Comparison of ENCODE assay signal across 9 cellular contexts in genomic region chr7:123355576-123356195, GRCh38.
DNase-seq lines count a peak whose midpoint lies in the region; ATAC-seq, FAIRE-seq and TF ChIP-seq lines count a peak whose summit lies in the region.
"Had no signal": no experiment of that assay in that cellular context is flagged by ENCODE, and none has a peak within 500 bp of the region (broad histone marks: within the 10 kb centered on the region; RNA-seq: fewer than 3 reads in every experiment).

No MANE protein-coding gene starts in this region.

- H3K4me3 Mint-ChIP-seq in osteocyte (ENCODE audit: unreplicated experiment), result no peak overlapping the region

- no peaks in the 10 kb centered on the region for H3K4me1 Mint-ChIP-seq in osteocyte (ENCODE audit: unreplicated experiment)

- TF ChIP-seq CTCF in KMS-11 (conservative IDR thresholded peaks at IDR 0.05; ENCODE audit: low read depth, low read length) (0 out of 2 replicates have a peak, but pooled peaks have one; percentile 11), bronchial epithelial cell (IDR thresholded peaks at IDR 0.05; ENCODE audit: insufficient read depth, low read length, severe bottlenecking) (no peak), osteocyte (IDR thresholded peaks at IDR 0.05) (peak; percentile 8)

- no peaks in the 10 kb centered on the region for H3K4me1 ChIP-seq in KMS-11 (ENCODE audit: low read depth, poor library complexity, severe bottlenecking)
- H3K4me1 ChIP-seq: stomach had no signal

- H3K27ac Mint-ChIP-seq in osteocyte (ENCODE audit: unreplicated experiment), result no peak overlapping the region

- no peak overlapping the region for H3K9ac ChIP-seq in KMS-11

- no peak overlapping the region for H3K4me3 ChIP-seq in KMS-11 (IDR thresholded peaks at IDR 0.05; ENCODE audit: insufficient read depth, low read depth, low read length)
- H3K4me3 ChIP-seq in bronchial epithelial cell (ENCODE audit: low read depth, low read length), result no peak overlapping the region
- H3K4me3 ChIP-seq: stomach had no signal

- peak; percentile 62 for ATAC-seq in GM19324 (IDR thresholded peaks at IDR 0.05; ENCODE audit: low FRiP score, unreplicated experiment)
- ATAC-seq: left ventricle myocardium superior had no signal

- no peak for FAIRE-seq in bronchial epithelial cell (lab: Jason Lieb, UNC)

- no peaks in the 10 kb centered on the region for H4K20me1 ChIP-seq in KMS-11 (ENCODE audit: insufficient read depth)

- H3K27ac ChIP-seq in KMS-11, result no peak overlapping the region
- H3K27ac ChIP-seq: stomach had no signal

- H3K27me3 Mint-ChIP-seq in osteocyte (ENCODE audit: unreplicated experiment), result no peaks in the 10 kb centered on the region

- H3K36me3 ChIP-seq in KMS-11 (ENCODE audit: insufficient read depth) (no peaks in the 10 kb centered on the region), bronchial epithelial cell (ENCODE audit: control insufficient read depth, insufficient read depth, low read length) (no peaks in the 10 kb centered on the region)
- H3K36me3 ChIP-seq: stomach had no signal

- no peaks in the 10 kb centered on the region for H3K36me3 Mint-ChIP-seq in osteocyte (ENCODE audit: unreplicated experiment)

- H3K27me3 ChIP-seq in KMS-11 (ENCODE audit: insufficient read depth, low read depth) (no peaks in the 10 kb centered on the region), bronchial epithelial cell (ENCODE audit: control insufficient read depth, insufficient read depth, low read length) (no peaks in the 10 kb centered on the region)
- H3K27me3 ChIP-seq: stomach had no signal

- DNase-seq in bronchial epithelial cell (ENCODE audit: low read depth) (peak; percentile 57), osteocyte (ENCODE audit: extremely low spot score, unreplicated experiment) (no peak), NCI-H2107 (lab: John Stamatoyannopoulos, UW) (no peak), cerebellum (ENCODE audit: low spot score) (no peak)
- DNase-seq in activated CD8-positive, alpha-beta memory T cell treated with anti-CD3 and anti-CD28 coated beads, Interleukin-2, amount 50 U/mL, for 48 hours, result no peak
- DNase-seq: left ventricle myocardium superior, stomach had no signal

- no peaks in the 10 kb centered on the region for H3K79me2 ChIP-seq in KMS-11 (ENCODE audit: insufficient read depth, low read depth)

- no peak overlapping the region for H2AFZ ChIP-seq in KMS-11 (ENCODE audit: low read depth)

- H3K9me3 Mint-ChIP-seq in osteocyte (ENCODE audit: unreplicated experiment), result no peaks in the 10 kb centered on the region

- H3K4me2 ChIP-seq in KMS-11, result no peak overlapping the region
